Comparison of ENCODE assay signal across 1 cellular context in the genomic region with DNA sequence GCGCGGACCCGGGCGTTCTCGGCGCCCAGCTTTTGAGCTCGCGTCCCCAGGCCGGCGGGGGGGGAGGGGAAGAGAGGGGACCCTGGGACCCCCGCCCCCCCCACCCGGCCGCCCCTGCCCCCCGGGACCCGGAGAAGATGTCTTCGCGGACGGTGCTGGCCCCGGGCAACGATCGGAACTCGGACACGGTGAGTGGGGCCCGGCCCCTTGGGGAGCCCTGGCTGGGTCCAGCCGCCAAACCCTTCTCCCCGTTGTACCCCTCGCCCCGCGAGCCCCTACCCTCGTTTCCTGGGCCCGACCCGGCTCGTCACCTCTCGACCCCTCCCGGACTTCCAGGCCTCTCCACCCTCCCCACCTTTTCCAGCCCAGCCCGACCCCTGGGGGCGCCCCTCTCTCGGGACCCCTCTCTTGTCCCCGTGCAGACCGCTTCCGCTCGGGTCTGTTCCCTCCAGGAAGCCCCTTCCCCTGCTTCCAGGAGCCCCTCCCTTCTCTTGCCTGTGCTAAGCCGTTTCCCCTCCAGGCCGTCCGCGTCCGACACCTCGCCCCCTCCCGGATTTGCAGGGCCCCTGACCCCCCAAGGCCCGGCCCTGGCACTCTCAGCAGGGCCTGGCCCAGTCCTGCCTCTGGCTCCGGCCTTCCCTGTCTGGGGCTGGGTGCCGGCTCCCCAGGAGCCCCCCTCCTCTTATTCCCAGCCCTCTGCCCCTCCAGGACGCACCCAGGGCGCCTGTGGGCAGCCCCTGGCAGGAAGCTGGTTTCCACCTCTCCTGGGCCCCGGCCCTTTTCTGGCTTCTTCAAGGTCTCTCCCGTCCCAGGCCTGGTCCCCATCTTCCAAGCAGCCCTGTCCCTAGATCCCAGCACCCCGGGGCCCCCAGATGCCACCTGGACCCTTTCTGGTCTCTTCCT.
TF ChIP-seq lines count a peak whose summit lies in the region.

No MANE protein-coding gene starts in this region.

TF ChIP-seq in HepG2, 621 proteins besides CTCF, POLR2A, EP300 and RAD21 (continued from another document):
- TF ChIP-seq SIN3A (IDR thresholded peaks at IDR 0.05; ENCODE audit: borderline replicate concordance, low read depth, low read length) (no peak), GRHL1 (CRISPR knock-in tag; conservative IDR thresholded peaks at IDR 0.05) (no peak), DMAP1 (CRISPR knock-in tag; IDR thresholded peaks at IDR 0.05) (no peak), ADNP (CRISPR knock-in tag; IDR thresholded peaks at IDR 0.05) (no peak), ZNF446 (CRISPR knock-in tag; IDR thresholded peaks at IDR 0.05) (no peak), ZNF598 (CRISPR knock-in tag; IDR thresholded peaks at IDR 0.05; ENCODE audit: borderline replicate concordance) (no peak), SMAD1 (CRISPR knock-in tag; IDR thresholded peaks at IDR 0.05; ENCODE audit: borderline replicate concordance, low read depth) (no peak), ZNF263 (CRISPR knock-in tag; IDR thresholded peaks at IDR 0.05) (no peak), FOXK1 (CRISPR knock-in tag; IDR thresholded peaks at IDR 0.05; ENCODE audit: borderline replicate concordance, low read depth) (no peak), HHEX (CRISPR knock-in tag; IDR thresholded peaks at IDR 0.05) (no peak), MTF1 (CRISPR knock-in tag; IDR thresholded peaks at IDR 0.05) (no peak), ZNF740 (CRISPR knock-in tag; IDR thresholded peaks at IDR 0.05) (peak; percentile 38; the same call in 1 of the 2 replicates), FOXO1 (CRISPR knock-in tag; IDR thresholded peaks at IDR 0.05) (no peak), TRIM22 (IDR thresholded peaks at IDR 0.05) (no peak), ZNF691 (CRISPR knock-in tag; IDR thresholded peaks at IDR 0.05; ENCODE audit: borderline replicate concordance, low read depth) (no peak), WIZ (CRISPR knock-in tag; IDR thresholded peaks at IDR 0.05) (no peak), ATF7 (IDR thresholded peaks at IDR 0.05) (no peak), ATF7 (CRISPR knock-in tag; IDR thresholded peaks at IDR 0.05) (no peak), ZBTB1 (CRISPR knock-in tag; IDR thresholded peaks at IDR 0.05; ENCODE audit: borderline replicate concordance) (no peak), ZSCAN9 (CRISPR knock-in tag; IDR thresholded peaks at IDR 0.05; ENCODE audit: borderline replicate concordance) (no peak), HNRNPL (IDR thresholded peaks at IDR 0.05; ENCODE audit: low read depth, low read length) (0 out of 2 replicates have a peak, but pooled peaks have one; percentile 58), ZKSCAN5 (CRISPR knock-in tag; IDR thresholded peaks at IDR 0.05) (no peak), SNAI1 (CRISPR knock-in tag; IDR thresholded peaks at IDR 0.05; ENCODE audit: borderline replicate concordance) (no peak), AHR (CRISPR knock-in tag; IDR thresholded peaks at IDR 0.05) (no peak), ZNF510 (CRISPR knock-in tag; IDR thresholded peaks at IDR 0.05; ENCODE audit: low read depth) (no peak), ZBTB49 (CRISPR knock-in tag; IDR thresholded peaks at IDR 0.05; ENCODE audit: borderline replicate concordance) (no peak), FOXK2 (IDR thresholded peaks at IDR 0.05) (no peak), CREM (IDR thresholded peaks at IDR 0.05) (no peak), CREM (CRISPR knock-in tag; IDR thresholded peaks at IDR 0.05) (no peak), NONO (IDR thresholded peaks at IDR 0.05) (no peak), NONO (CRISPR knock-in tag; conservative IDR thresholded peaks at IDR 0.05) (no peak), ZNF12 (CRISPR knock-in tag; IDR thresholded peaks at IDR 0.05) (no peak), SPEN (CRISPR knock-in tag; IDR thresholded peaks at IDR 0.05; ENCODE audit: low read depth) (peak; percentile 56; the same call in 1 of the 2 replicates), PAF1 (CRISPR knock-in tag; IDR thresholded peaks at IDR 0.05) (no peak), GABPB1 (CRISPR knock-in tag; IDR thresholded peaks at IDR 0.05) (0 out of 2 replicates have a peak, but pooled peaks have one; percentile 43), ZNF703 (CRISPR knock-in tag; IDR thresholded peaks at IDR 0.05; ENCODE audit: borderline replicate concordance) (no peak), PHF8 (CRISPR knock-in tag; IDR thresholded peaks at IDR 0.05) (peak; percentile 51; the same call in 1 of the 2 replicates), ZNF431 (CRISPR knock-in tag; IDR thresholded peaks at IDR 0.05; ENCODE audit: borderline replicate concordance, low read depth) (no peak), ZNF549 (CRISPR knock-in tag; IDR thresholded peaks at IDR 0.05) (no peak)
